8 cellular contexts compared by ENCODE assay signal in the genomic region with DNA sequence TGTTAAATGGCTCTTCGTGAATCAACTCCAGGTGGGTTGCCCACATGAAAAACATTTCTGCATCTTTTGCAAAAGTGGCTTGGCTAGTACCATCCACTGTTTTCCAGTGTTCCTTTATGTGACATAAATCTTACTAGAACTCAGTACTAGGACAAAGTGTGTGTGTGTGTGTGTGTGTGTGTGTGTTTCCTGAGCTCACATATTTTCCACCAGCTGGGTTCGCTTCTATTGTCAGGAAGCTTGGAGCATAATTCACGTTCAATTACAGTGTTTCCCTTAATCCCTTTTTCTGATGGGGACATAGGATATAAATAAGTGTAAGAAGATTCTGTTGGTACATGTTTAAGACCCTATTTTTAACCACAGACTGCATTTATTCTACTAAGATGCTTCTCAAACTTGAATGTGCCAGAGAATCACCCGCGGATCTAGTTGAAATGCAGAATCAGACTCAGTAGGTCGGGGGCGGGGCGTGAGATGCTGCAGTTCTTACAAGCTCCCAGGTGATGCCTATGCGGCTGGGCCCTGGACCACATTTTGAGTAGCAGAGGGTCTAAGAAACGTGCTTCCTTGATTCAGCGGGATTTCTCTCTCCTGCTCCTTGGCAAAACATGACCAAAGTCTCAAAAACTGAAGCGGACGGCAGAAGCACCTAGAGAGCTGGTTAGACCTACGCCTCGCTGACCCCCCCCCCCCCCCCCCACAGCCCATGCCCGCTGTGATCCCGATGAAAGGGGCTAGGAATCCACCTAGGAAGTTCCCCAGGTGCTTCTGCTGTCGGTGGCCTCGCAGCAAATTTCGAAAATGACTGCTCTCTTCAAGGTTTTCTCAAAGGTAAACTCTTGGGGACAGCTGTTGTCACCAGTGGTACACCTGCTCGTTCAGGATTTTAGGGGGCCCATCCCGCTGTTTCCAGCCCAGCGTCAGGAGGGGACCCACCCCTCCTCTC. TPM values are rescaled to one million over a fixed set of nuclear protein-coding genes. Genes with fewer than 3 reads are reported as not detected.
A peak's percentile ranks its signal among the peaks of the same experiment; 100 is the strongest.
DNase-seq lines count a peak whose midpoint lies in the region; ATAC-seq and TF ChIP-seq lines count a peak whose summit lies in the region.

No MANE protein-coding gene starts in this region.

- H2AFZ ChIP-seq in neuron (ENCODE audit: low read depth, low read length), result no peak overlapping the region

- no peaks in the 10 kb centered on the region for H3K36me3 ChIP-seq in esophagus muscularis mucosa
- H3K36me3 ChIP-seq in neuron (ENCODE audit: insufficient read depth, low read length), result no peaks in the 10 kb centered on the region

- DNase-seq in NCI-H2171 (lab: John Stamatoyannopoulos, UW), result peak; percentile 4
- peak; percentile 50 for DNase-seq in activated T-cell treated with anti-CD3 and anti-CD28 coated beads, Interleukin-2, amount 50 U/mL, for 1 hour
- DNase-seq in esophagus muscularis mucosa (ENCODE audit: extremely low spot score), result no peak
- DNase-seq in ureter (ENCODE audit: low spot score), result peak; percentile 45
- DNase-seq in GM19240 (ENCODE audit: insufficient read length, low spot score), result no peak

- H3K27ac ChIP-seq in 22Rv1 (peak overlapping the region; percentile 52; the same call in 1 of the 2 replicates), esophagus muscularis mucosa (replicated peaks in 1 of 4) (peak overlapping the region; percentile 72 to 84 (median 82))

- no peak for TF ChIP-seq EP300 in esophagus muscularis mucosa (IDR thresholded peaks at IDR 0.05)

- peak; percentile 16 for ATAC-seq in GM19395 (IDR thresholded peaks at IDR 0.05; ENCODE audit: unreplicated experiment)

- WGBS in esophagus muscularis mucosa, result 19% methylated on average over 18 of the region's 23 CpGs

- H3K27me3 ChIP-seq in esophagus muscularis mucosa, result no peaks in the 10 kb centered on the region
- H3K27me3 ChIP-seq in neuron (ENCODE audit: insufficient read depth, low read length), result no peaks in the 10 kb centered on the region

- intact Hi-C loops in esophagus muscularis mucosa (cut with DNase I), result loop anchor here (10.0 kb wide), 1 partner anchor 133 kb away; no protein-coding TSS in a partner anchor

- H3K9me3 ChIP-seq in esophagus muscularis mucosa, result no peaks in the 10 kb centered on the region
- H3K9me3 ChIP-seq in neuron (ENCODE audit: low read length), result no peaks in the 10 kb centered on the region

- H3K4me1 ChIP-seq in esophagus muscularis mucosa, result peaks cover 0 to 7% (median 7%) of the 10 kb centered on the region in 4 donors
- H3K4me1 ChIP-seq in neuron (ENCODE audit: insufficient read depth, low read length), result no peaks in the 10 kb centered on the region

- H3K4me3 ChIP-seq in esophagus muscularis mucosa (peak overlapping the region; percentile 60 to 78 (median 72)), neuron (ENCODE audit: low read length) (peak overlapping the region; percentile 80)

- TF ChIP-seq CTCF in 22Rv1 (IDR thresholded peaks at IDR 0.05) (no peak), esophagus muscularis mucosa (IDR thresholded peaks at IDR 0.05) (no peak)

- TF ChIP-seq POLR2A in esophagus muscularis mucosa (IDR thresholded peaks at IDR 0.05; ENCODE audit: low read depth), result no peak

RNA-seq across cellular contexts. Expression of a gene that starts 0.8 kb away (rescaled TPM):
- 10 to 100 TPM; 61.0 to 91.5 (median 70.1) TPM for total RNA-seq in esophagus muscularis mucosa
- total RNA-seq in ureter, result 30.5 TPM

Comparison
In these comparisons a context has a peak if more than half of its experiments do, and no peak if none do; other contexts are left out.
1. DNase-seq: peak in NCI-H2171 (single experiment), activated T-cell treated with anti-CD3 and anti-CD28 coated beads, Interleukin-2, amount 50 U/mL, for 1 hour (single experiment) and ureter (single experiment); none in esophagus muscularis mucosa (single experiment) and GM19240 (single experiment).